8 cellular contexts compared by ENCODE assay signal in genomic region chr9:30915451-30915850, GRCh38.
"Had no signal": no experiment of that assay in that cellular context is flagged by ENCODE, and none has a peak within 500 bp of the region (broad histone marks: within the 10 kb centered on the region; RNA-seq: fewer than 3 reads in every experiment).

No MANE protein-coding gene starts in this region.

- H3K4me3 ChIP-seq: GM12878 had no signal

- FAIRE-seq: G401.6, GM12878, GM12891, GM12892, GM18507, GM19239 had no signal

- DNase-seq: GDM1, GF-D8 had no signal

- ATAC-seq: GM12878 had no signal
